29 cellular contexts compared by ENCODE assay signal in genomic region chr15:69908060-69908459, GRCh38.
"Had no signal": no experiment of that assay in that cellular context is flagged by ENCODE, and none has a peak within 500 bp of the region (broad histone marks: within the 10 kb centered on the region; RNA-seq: fewer than 3 reads in every experiment).

No MANE protein-coding gene starts in this region.

- H3K36me3 Mint-ChIP-seq: activated CD4-positive, alpha-beta memory T cell treated with anti-CD3 and anti-CD28 coated beads for 36 hours; activated naive CD8-positive, alpha-beta T cell had no signal

- H3K9me3 ChIP-seq: body of pancreas, colonic mucosa, esophagus squamous epithelium, gastroesophageal sphincter, heart right ventricle had no signal

- H3K4me3 ChIP-seq: body of pancreas, colonic mucosa, esophagus squamous epithelium, gastroesophageal sphincter, heart right ventricle had no signal

- H3K27me3 Mint-ChIP-seq: activated CD4-positive, alpha-beta memory T cell treated with anti-CD3 and anti-CD28 coated beads for 36 hours; activated CD4-positive, alpha-beta T cell treated with anti-CD3 and anti-CD28 coated beads for 36 hours; activated naive CD8-positive, alpha-beta T cell; activated T-cell treated with anti-CD3 and anti-CD28 coated beads, Interleukin-2, amount 50 U/mL, for 24 hours; activated T-helper 17 cell treated with anti-CD3 and anti-CD28 coated beads, Interleukin-2, amount 50 U/mL, for 72 hours had no signal

- H3K4me1 ChIP-seq: body of pancreas, colonic mucosa, esophagus squamous epithelium, gastroesophageal sphincter, heart right ventricle had no signal

- H3K27me3 ChIP-seq: body of pancreas, colonic mucosa, gastroesophageal sphincter had no signal

- H3K9me3 Mint-ChIP-seq: activated CD4-positive, alpha-beta memory T cell treated with anti-CD3 and anti-CD28 coated beads for 36 hours; activated T-cell treated with anti-CD3 and anti-CD28 coated beads, Interleukin-2, amount 50 U/mL, for 24 hours; activated T-helper 17 cell treated with anti-CD3 and anti-CD28 coated beads, Interleukin-2, amount 50 U/mL, for 72 hours had no signal

- H3K27ac ChIP-seq: body of pancreas, colonic mucosa, epithelial cell of prostate, esophagus squamous epithelium, gastroesophageal sphincter, heart right ventricle had no signal

- DNase-seq: activated CD4-positive, alpha-beta memory T cell treated with anti-CD3 and anti-CD28 coated beads for 36 hours; activated CD4-positive, alpha-beta T cell treated with anti-CD3 and anti-CD28 coated beads for 36 hours; activated CD4-positive, alpha-beta T cell treated with anti-CD3 and anti-CD28 coated beads, Interleukin-2, amount 10 ng/mL, durations not matched to agents 24 days and 14 days; activated CD4-positive, CD25-positive, alpha-beta regulatory T cell; activated CD4-positive, CD25-positive, alpha-beta regulatory T cell treated with anti-CD3 and anti-CD28 coated beads, Interleukin-2, amount 50 U/mL, for 72 hours; activated CD8-positive, alpha-beta memory T cell treated with anti-CD3 and anti-CD28 coated beads, Interleukin-2, amount 50 U/mL, for 48 hours; activated effector memory CD4-positive, alpha-beta T cell treated with Interleukin-2 at 50 U/mL for 16 hours; activated gamma-delta T cell treated with Interleukin-2 at 50 U/mL for 16 hours; activated naive CD4-positive, alpha-beta T cell treated with anti-CD3 and anti-CD28 coated beads, Interleukin-2, amount 50 U/mL, for 16 hours; activated naive CD4-positive, alpha-beta T cell treated with Interleukin-2 at 50 U/mL for 16 hours; activated T-cell treated with anti-CD3 and anti-CD28 coated beads for 4 hours; activated T-cell treated with anti-CD3 and anti-CD28 coated beads, Interleukin-2, amount 50 U/mL, for 24 hours; amygdala; aorta; body of pancreas; central memory CD4-positive, alpha-beta T cell; cerebellar nuclear complex; colonic mucosa; effector CD8-positive, alpha-beta T cell; esophagus squamous epithelium; foreskin melanocyte; heart right ventricle; T-helper 2 cell had no signal

- FAIRE-seq: endometrium, endothelial cell of umbilical vein had no signal

- H3K4me1 Mint-ChIP-seq: activated CD4-positive, alpha-beta T cell treated with anti-CD3 and anti-CD28 coated beads for 36 hours; activated CD4-positive, alpha-beta T cell treated with anti-CD3 and anti-CD28 coated beads, Interleukin-2, amount 10 ng/mL, durations not matched to agents 24 days and 14 days; activated T-helper 17 cell treated with anti-CD3 and anti-CD28 coated beads, Interleukin-2, amount 50 U/mL, for 72 hours had no signal

- H3K36me3 ChIP-seq: colonic mucosa, esophagus squamous epithelium, gastroesophageal sphincter, heart right ventricle had no signal

- H3K4me3 Mint-ChIP-seq: activated CD4-positive, alpha-beta memory T cell treated with anti-CD3 and anti-CD28 coated beads for 36 hours; activated CD4-positive, alpha-beta T cell treated with anti-CD3 and anti-CD28 coated beads for 36 hours; activated CD4-positive, alpha-beta T cell treated with anti-CD3 and anti-CD28 coated beads, Interleukin-2, amount 10 ng/mL, durations not matched to agents 24 days and 14 days; activated naive CD8-positive, alpha-beta T cell; activated T-cell treated with anti-CD3 and anti-CD28 coated beads, Interleukin-2, amount 50 U/mL, for 24 hours; activated T-helper 17 cell treated with anti-CD3 and anti-CD28 coated beads, Interleukin-2, amount 50 U/mL, for 72 hours had no signal

- H3K27ac Mint-ChIP-seq: activated CD4-positive, alpha-beta memory T cell treated with anti-CD3 and anti-CD28 coated beads for 36 hours; activated CD4-positive, alpha-beta T cell treated with anti-CD3 and anti-CD28 coated beads for 36 hours; activated CD4-positive, alpha-beta T cell treated with anti-CD3 and anti-CD28 coated beads, Interleukin-2, amount 10 ng/mL, durations not matched to agents 24 days and 14 days; activated naive CD8-positive, alpha-beta T cell; activated T-cell treated with anti-CD3 and anti-CD28 coated beads, Interleukin-2, amount 50 U/mL, for 24 hours; activated T-helper 17 cell treated with anti-CD3 and anti-CD28 coated beads, Interleukin-2, amount 50 U/mL, for 72 hours had no signal
